13 cellular contexts compared by ENCODE assay signal in the genomic region with DNA sequence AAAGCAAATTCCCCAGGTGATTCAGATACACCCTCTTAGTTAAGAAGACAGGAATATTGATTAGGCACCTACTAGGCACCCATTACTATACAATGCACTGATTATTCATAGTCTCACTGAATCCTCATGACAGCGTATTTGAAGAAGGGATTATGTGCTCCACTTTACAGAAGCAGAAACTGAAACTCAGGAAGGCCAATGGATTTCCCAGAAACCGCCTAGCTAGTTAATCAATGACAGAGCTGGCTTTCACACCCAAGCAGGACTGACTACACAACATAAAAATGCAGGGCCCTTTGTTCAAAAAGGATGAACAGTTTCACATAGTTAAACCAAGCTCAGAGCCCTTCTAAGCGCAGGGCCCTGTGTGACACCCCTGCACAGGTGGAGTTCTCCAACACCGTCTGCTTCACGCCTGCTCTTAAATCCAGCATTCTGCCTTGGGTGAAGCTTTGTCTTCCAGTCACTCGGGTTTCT.
A peak's percentile ranks its signal among the peaks of the same experiment; 100 is the strongest.
DNase-seq lines count a peak whose midpoint lies in the region; ATAC-seq, FAIRE-seq and TF ChIP-seq lines count a peak whose summit lies in the region.
"Had no signal": no experiment of that assay in that cellular context is flagged by ENCODE, and none has a peak within 500 bp of the region (broad histone marks: within the 10 kb centered on the region; RNA-seq: fewer than 3 reads in every experiment).

No MANE protein-coding gene starts in this region.

- H3K36me3 ChIP-seq in HCT116 (ENCODE audit: control insufficient read depth in 1 of 2, insufficient read depth in 2 of 2, low read length in 2 of 2) (no peaks in the 10 kb centered on the region), transverse colon (no peaks in the 10 kb centered on the region)
- no peaks in the 10 kb centered on the region for H3K36me3 ChIP-seq in effector memory CD4-positive, alpha-beta T cell (ENCODE audit: control insufficient read depth, insufficient read depth, low read length)
- H3K36me3 ChIP-seq: ovary had no signal

- WGBS in transverse colon (ENCODE audit: low coverage in 1 of 2), 2 donors = 17 to 57% methylated on average over 1 to 6 of the region's 6 CpGs

- H3K4me3 ChIP-seq in HCT116 (replicated peaks in 1 of 2; ENCODE audit: low read depth in 1 of 2, low read length in 2 of 2) (no peak overlapping the region), astrocyte of the spinal cord (ENCODE audit: low read depth, low read length) (no peak overlapping the region), transverse colon (peak overlapping the region in 1 of 4 donors; percentile 17)
- H3K4me3 ChIP-seq in effector memory CD4-positive, alpha-beta T cell (ENCODE audit: insufficient read depth, low read depth, low read length, poor library complexity, severe bottlenecking) = no peak overlapping the region
- H3K4me3 ChIP-seq: ovary had no signal

- no peaks in the 10 kb centered on the region for H4K20me1 ChIP-seq in HCT116 (ENCODE audit: insufficient read depth)

- RAD21 ChIA-PET in HCT116 (lab: Charles Lee; ENCODE audit: low non-redundant PET in 1 of 2, low total read pairs in 2 of 2, uncharacterized antibody in 2 of 2, unreplicated experiment in 2 of 2) = interaction anchor here in 1 of 2 experiments (1.1 kb wide), 1 partner anchor 22 kb away, joined by 3 read pairs; no protein-coding TSS in a partner anchor

- intact Hi-C loops in HCT116 (cut with micrococcal nuclease) = no loop called here
- intact Hi-C loops in left colon (cut with DNase I, micrococcal nuclease) = no loop called here
- intact Hi-C loops in transverse colon (cut with DNase I; ENCODE audit: low total_unique reads) = no loop called here

- FAIRE-seq in GM12891 (lab: Jason Lieb, UNC) = no peak

- peak overlapping the region; percentile 48 for H3K4me2 ChIP-seq in HCT116 (ENCODE audit: low read length)

- no peak for TF ChIP-seq RAD21 in HCT116 (IDR thresholded peaks at IDR 0.05; ENCODE audit: low read depth)

- no TSS peak for BruUV-seq in HCT116 (replicated peaks; lab: Mats Ljungman, UMichigan)

- TF ChIP-seq EP300 in transverse colon (IDR thresholded peaks at IDR 0.05; ENCODE audit: low read depth) = no peak

- ATAC-seq in HCT116 (no peak), left colon (peak; percentile 81), GM21360 (IDR thresholded peaks at IDR 0.05; ENCODE audit: unreplicated experiment) (no peak)
- ATAC-seq: activated CD8-positive, alpha-beta memory T cell treated with anti-CD3 and anti-CD28 coated beads, Interleukin-2, amount 10 ng/mL, durations not matched to agents 7 days and 5 days; left cardiac atrium had no signal

- CTCF ChIA-PET in HCT116 (lab: Charles Lee) = interaction anchor here (1.2 kb wide), 1 partner anchor 289 kb away, joined by 4 read pairs; no protein-coding TSS in a partner anchor

- no peaks in the 10 kb centered on the region for H3K9me2 ChIP-seq in HCT116 (ENCODE audit: insufficient read depth)

- H2AFZ ChIP-seq in HCT116 (ENCODE audit: low read depth, low read length, poor library complexity, severe bottlenecking) = no peak overlapping the region

- no peak for TF ChIP-seq CTCF in HCT116 (IDR thresholded peaks at IDR 0.05 in 2 of 3, conservative IDR thresholded peaks at IDR 0.05 in 1 of 3; ENCODE audit: borderline replicate concordance in 1 of 3, insufficient read depth in 1 of 3, low read depth in 2 of 3, low read length in 2 of 3)
- TF ChIP-seq CTCF in astrocyte of the spinal cord (IDR thresholded peaks at IDR 0.05; ENCODE audit: low read depth, low read length) = no peak
- no peak for TF ChIP-seq CTCF in transverse colon (IDR thresholded peaks at IDR 0.05)

- in situ Hi-C loops in astrocyte of the spinal cord (cut with HindIII; ENCODE audit: low sequenced_read_pairs) (loop anchor here (25.0 kb wide), 1 partner anchor 239 kb away; no protein-coding TSS in a partner anchor), transverse colon (cut with MboI; ENCODE audit: low pct_ligation_motif_present in 1 of 4, low pct_unique_long_range_greater_than_20kb in 1 of 4, low sequenced_read_pairs in 3 of 4) (loop anchor here in 2 of 4 donors (25.0 kb wide), 3 partner anchors 164 to 414 kb away; no protein-coding TSS in a partner anchor)

- H3K9me3 ChIP-seq in HCT116 (ENCODE audit: control insufficient read depth in 1 of 2, insufficient read depth in 1 of 2, low read depth in 1 of 2, low read length in 2 of 2) (no peaks in the 10 kb centered on the region), transverse colon (no peaks in the 10 kb centered on the region)
- no peaks in the 10 kb centered on the region for H3K9me3 ChIP-seq in effector memory CD4-positive, alpha-beta T cell (ENCODE audit: control insufficient read depth, low read length)
- H3K9me3 ChIP-seq: ovary had no signal

- DNase-seq in HCT116 (ENCODE audit: low read depth, low spot score) (peak; percentile 43), astrocyte of the spinal cord (ENCODE audit: low read depth, low spot score) (peak; percentile 50), left colon (peak; percentile 20 to 60), transverse colon (peak; percentile 49), GM12891 (ENCODE audit: insufficient read length, low spot score) (no peak)
- no peak for DNase-seq in effector memory CD4-positive, alpha-beta T cell
- DNase-seq: activated CD8-positive, alpha-beta memory T cell treated with anti-CD3 and anti-CD28 coated beads, Interleukin-2, amount 10 ng/mL, durations not matched to agents 7 days and 5 days; activated naive CD4-positive, alpha-beta T cell treated with anti-CD3 and anti-CD28 coated beads, Interleukin-2, amount 50 U/mL, for 16 hours; left cardiac atrium; NCI-H510A treated with DMSO at 0.1 percent for 48 hours; ovary; stimulated activated CD4-positive, alpha-beta T cell treated with anti-CD3 and anti-CD28 coated beads, Interleukin-4, amount 100 ng/mL, for 4 hours had no signal

- peaks cover 3 to 39% of the 10 kb centered on the region in 2 experiments for H3K4me1 ChIP-seq in HCT116 (ENCODE audit: control insufficient read depth in 1 of 2, insufficient read depth in 2 of 2, low read length in 2 of 2)
- peaks cover 0 to 41% (median 8%) of the 10 kb centered on the region in 4 donors for H3K4me1 ChIP-seq in transverse colon
- no peaks in the 10 kb centered on the region for H3K4me1 ChIP-seq in effector memory CD4-positive, alpha-beta T cell (ENCODE audit: control insufficient read depth, insufficient read depth, low read length, poor library complexity, severe bottlenecking)

- H3K27me3 ChIP-seq in HCT116 (ENCODE audit: insufficient read depth, low read length) = no peaks in the 10 kb centered on the region
- H3K27me3 ChIP-seq in transverse colon = no peaks in the 10 kb centered on the region
- H3K27me3 ChIP-seq in effector memory CD4-positive, alpha-beta T cell (replicated peaks; ENCODE audit: control insufficient read depth, insufficient read depth, low read length, poor library complexity, severe bottlenecking) = no peaks in the 10 kb centered on the region
- H3K27me3 ChIP-seq: ovary had no signal

- H3K79me2 ChIP-seq in HCT116 (ENCODE audit: insufficient read depth, low read length) = no peaks in the 10 kb centered on the region

- H3K27ac ChIP-seq in HCT116 (ENCODE audit: low read depth, low read length) (no peak overlapping the region), transverse colon (peak overlapping the region; percentile 60 to 76 (median 70))
- no peak overlapping the region for H3K27ac ChIP-seq in effector memory CD4-positive, alpha-beta T cell (ENCODE audit: insufficient read depth, low read length, poor library complexity, severe bottlenecking)
- H3K27ac ChIP-seq: ovary had no signal

- POLR2A ChIA-PET in HCT116 (lab: Charles Lee) = interaction anchor here (1.1 kb wide), 1 partner anchor 8 kb away, joined by 3 read pairs; no protein-coding TSS in a partner anchor

- no peak for TF ChIP-seq POLR2A in HCT116 (IDR thresholded peaks at IDR 0.05; ENCODE audit: borderline replicate concordance, extremely low read depth, insufficient read depth, insufficient read length)
- TF ChIP-seq POLR2A in transverse colon (IDR thresholded peaks at IDR 0.05) = no peak
- TF ChIP-seq POLR2A in GM12891 (IDR thresholded peaks at IDR 0.05; ENCODE audit: low read depth, low read length) = no peak

- H3K9ac ChIP-seq in HCT116 (ENCODE audit: low read length) = no peak overlapping the region

TF ChIP-seq in HCT116, 20 proteins besides CTCF, POLR2A, EP300 and RAD21:
- peak; percentile 59 for TF ChIP-seq SP1 (IDR thresholded peaks at IDR 0.05; ENCODE audit: low read depth)
- TF ChIP-seq SRF (IDR thresholded peaks at IDR 0.05; ENCODE audit: low read depth) = no peak
- TF ChIP-seq SIN3A (IDR thresholded peaks at IDR 0.05; ENCODE audit: low read depth) = no peak
- TF ChIP-seq EZH2phosphoT487 (IDR thresholded peaks at IDR 0.05; ENCODE audit: borderline replicate concordance) = no peak
- TF ChIP-seq ELF1 (IDR thresholded peaks at IDR 0.05; ENCODE audit: borderline replicate concordance, low read depth) = no peak
- TF ChIP-seq JUND (IDR thresholded peaks at IDR 0.05) = no peak; the same call in 1 of the 2 replicates
- TF ChIP-seq ZFX (IDR thresholded peaks at IDR 0.05) = no peak
- TF ChIP-seq EGR1 (IDR thresholded peaks at IDR 0.05; ENCODE audit: low read depth) = no peak
- TF ChIP-seq CBX3 (IDR thresholded peaks at IDR 0.05; ENCODE audit: low read depth) = peak; percentile 55

TF ChIP-seq in GM12891, 5 proteins besides CTCF, POLR2A, EP300 and RAD21:
- TF ChIP-seq PAX5 (IDR thresholded peaks at IDR 0.05; ENCODE audit: insufficient read depth, low read length, severe bottlenecking) (no peak), TAF1 (IDR thresholded peaks at IDR 0.05; ENCODE audit: low read depth, low read length) (no peak), POLR2AphosphoS5 (IDR thresholded peaks at IDR 0.05; ENCODE audit: low read depth, low read length) (no peak), SPI1 (IDR thresholded peaks at IDR 0.05; ENCODE audit: low read depth, low read length) (no peak), POU2F2 (IDR thresholded peaks at IDR 0.05; ENCODE audit: low read depth, low read length) (no peak)

Comparison
In these comparisons a context has a peak if more than half of its experiments do, and no peak if none do; other contexts are left out.
1. DNase-seq: peak in HCT116 (single experiment), astrocyte of the spinal cord (single experiment), left colon (2 of 2) and transverse colon (single experiment); none in GM12891 (single experiment) and effector memory CD4-positive, alpha-beta T cell (0 of 3).
2. H3K27ac ChIP-seq: peak in transverse colon (4 of 4); none in HCT116 (single experiment) and effector memory CD4-positive, alpha-beta T cell (single experiment).